1 cellular context compared by ENCODE assay signal in the genomic region with DNA sequence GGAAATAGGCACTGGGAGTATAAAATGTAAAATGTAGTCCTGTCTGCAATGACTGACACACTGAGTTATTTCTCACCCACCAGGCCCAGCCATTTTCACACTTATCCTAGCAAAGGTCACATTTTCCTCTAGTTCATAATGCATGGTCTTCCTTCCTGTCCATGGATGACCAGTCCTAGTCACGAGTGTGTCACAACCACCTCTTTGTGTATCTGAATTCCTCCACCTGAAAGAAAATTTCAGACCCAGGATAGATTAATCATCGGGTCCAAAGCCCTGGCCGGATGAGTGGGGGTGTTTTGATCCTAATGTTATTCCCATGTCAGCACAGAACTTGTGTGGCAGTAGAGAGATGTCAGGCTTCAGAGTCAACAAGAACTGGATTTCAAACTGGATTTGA.
TF ChIP-seq lines count a peak whose summit lies in the region.

MRGPRX4 (plus strand) TSS at position 152 of the 400 bp plus-strand sequence. CDS start 420 bp downstream, outside the sequence.

TF ChIP-seq in GM23338, 12 proteins besides CTCF, POLR2A, EP300 and RAD21 (continued from another document):
- TF ChIP-seq, protein P1, sequence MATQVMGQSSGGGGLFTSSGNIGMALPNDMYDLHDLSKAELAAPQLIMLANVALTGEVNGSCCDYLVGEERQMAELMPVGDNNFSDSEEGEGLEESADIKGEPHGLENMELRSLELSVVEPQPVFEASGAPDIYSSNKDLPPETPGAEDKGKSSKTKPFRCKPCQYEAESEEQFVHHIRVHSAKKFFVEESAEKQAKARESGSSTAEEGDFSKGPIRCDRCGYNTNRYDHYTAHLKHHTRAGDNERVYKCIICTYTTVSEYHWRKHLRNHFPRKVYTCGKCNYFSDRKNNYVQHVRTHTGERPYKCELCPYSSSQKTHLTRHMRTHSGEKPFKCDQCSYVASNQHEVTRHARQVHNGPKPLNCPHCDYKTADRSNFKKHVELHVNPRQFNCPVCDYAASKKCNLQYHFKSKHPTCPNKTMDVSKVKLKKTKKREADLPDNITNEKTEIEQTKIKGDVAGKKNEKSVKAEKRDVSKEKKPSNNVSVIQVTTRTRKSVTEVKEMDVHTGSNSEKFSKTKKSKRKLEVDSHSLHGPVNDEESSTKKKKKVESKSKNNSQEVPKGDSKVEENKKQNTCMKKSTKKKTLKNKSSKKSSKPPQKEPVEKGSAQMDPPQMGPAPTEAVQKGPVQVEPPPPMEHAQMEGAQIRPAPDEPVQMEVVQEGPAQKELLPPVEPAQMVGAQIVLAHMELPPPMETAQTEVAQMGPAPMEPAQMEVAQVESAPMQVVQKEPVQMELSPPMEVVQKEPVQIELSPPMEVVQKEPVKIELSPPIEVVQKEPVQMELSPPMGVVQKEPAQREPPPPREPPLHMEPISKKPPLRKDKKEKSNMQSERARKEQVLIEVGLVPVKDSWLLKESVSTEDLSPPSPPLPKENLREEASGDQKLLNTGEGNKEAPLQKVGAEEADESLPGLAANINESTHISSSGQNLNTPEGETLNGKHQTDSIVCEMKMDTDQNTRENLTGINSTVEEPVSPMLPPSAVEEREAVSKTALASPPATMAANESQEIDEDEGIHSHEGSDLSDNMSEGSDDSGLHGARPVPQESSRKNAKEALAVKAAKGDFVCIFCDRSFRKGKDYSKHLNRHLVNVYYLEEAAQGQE (IDR thresholded peaks at IDR 0.05; ENCODE audit: unreplicated experiment), result no peak
- TF ChIP-seq EZH2 (IDR thresholded peaks at IDR 0.05; ENCODE audit: low read depth, unreplicated experiment) (no peak), EZH2phosphoT487 (IDR thresholded peaks at IDR 0.05; ENCODE audit: unreplicated experiment) (no peak), ETS1 (IDR thresholded peaks at IDR 0.05) (no peak), ZNF462 (CRISPR knock-in tag; IDR thresholded peaks at IDR 0.05) (no peak), POLR2AphosphoS5 (IDR thresholded peaks at IDR 0.05; ENCODE audit: low read depth) (no peak), NANOG (IDR thresholded peaks at IDR 0.05; ENCODE audit: borderline replicate concordance) (no peak)
